In the genomic region with DNA sequence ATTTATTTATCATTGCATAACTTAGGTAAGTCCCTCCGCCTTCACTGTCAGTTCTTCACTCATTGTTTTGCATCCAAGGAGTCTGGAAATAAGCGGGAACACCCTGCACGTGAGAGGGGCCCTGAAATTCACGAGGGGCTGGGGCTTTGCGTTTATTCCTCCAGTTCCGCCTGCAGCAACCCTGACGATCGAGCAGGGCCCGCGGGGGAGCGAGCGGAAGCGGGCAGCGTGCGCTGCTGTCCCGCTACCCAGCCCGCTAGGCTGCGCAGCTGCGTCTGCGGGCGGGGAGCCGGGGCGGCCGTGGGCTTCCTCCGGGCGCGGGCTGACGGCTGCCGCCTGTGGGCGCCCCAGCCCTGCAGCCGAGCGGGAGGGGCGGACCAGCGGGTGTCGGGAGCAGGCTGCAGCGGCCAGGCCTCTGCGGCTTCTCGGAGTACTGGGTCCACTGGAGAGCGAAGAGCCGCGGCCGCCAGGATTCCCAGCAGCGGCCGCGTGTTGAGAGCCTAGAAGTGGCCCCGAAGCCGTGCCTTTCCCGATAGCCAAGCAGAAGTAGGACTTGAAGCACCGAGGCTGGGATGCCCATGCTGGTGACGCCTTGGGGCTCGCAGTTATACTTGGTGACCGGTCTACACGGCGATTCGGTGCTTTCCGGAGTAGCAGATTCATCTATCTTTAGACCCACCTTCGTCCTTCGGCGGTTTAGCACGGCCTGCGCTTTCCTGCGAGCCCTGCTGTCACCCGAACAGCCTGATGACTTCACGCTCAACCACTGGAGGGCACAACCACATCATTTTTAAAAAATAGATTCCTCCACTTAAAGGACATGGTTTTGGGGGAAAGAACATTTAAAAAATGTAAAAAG, we compare ENCODE assay signal across 8 cellular contexts. TPM values are rescaled to one million over a fixed set of nuclear protein-coding genes. Genes with fewer than 3 reads are reported as not detected.
DNase-seq lines count a peak whose midpoint lies in the region; ATAC-seq and TF ChIP-seq lines count a peak whose summit lies in the region.

No MANE protein-coding gene starts in this region.

- H3K36me3 ChIP-seq in kidney epithelial cell (ENCODE audit: control insufficient read depth, insufficient read depth, low read length) = no peaks in the 10 kb centered on the region

- peak overlapping the region; percentile 49 for H3K4me3 ChIP-seq in kidney epithelial cell (ENCODE audit: low read depth, low read length)

- ATAC-seq in HG02943 (IDR thresholded peaks at IDR 0.05; ENCODE audit: low read depth, unreplicated experiment) = peak; percentile 84
- ATAC-seq in activated CD4-positive, CD25-positive, alpha-beta regulatory T cell treated with anti-CD3 and anti-CD28 coated beads, Interleukin-2, amount 50 U/mL, for 24 hours = peak; percentile 85 to 88

- TF ChIP-seq CTCF in kidney epithelial cell (IDR thresholded peaks at IDR 0.05; ENCODE audit: insufficient read depth, low read length, poor library complexity, severe bottlenecking) = peak; percentile 51

- no peaks in the 10 kb centered on the region for H3K27me3 ChIP-seq in kidney epithelial cell (ENCODE audit: control insufficient read depth, insufficient read depth, low read length)

- peak; percentile 34 to 43 for DNase-seq in NCI-H187 (lab: John Stamatoyannopoulos, UW)
- no peak for DNase-seq in NCI-H187 treated with DMSO at 0.1 percent for 48 hours (lab: John Stamatoyannopoulos, UW)
- DNase-seq in NCI-H2171 (lab: John Stamatoyannopoulos, UW) = peak; percentile 44
- peak; percentile 42 for DNase-seq in cerebellar cortex (ENCODE audit: low spot score)
- DNase-seq in kidney epithelial cell (ENCODE audit: low read depth) = peak; percentile 18
- peak; percentile 38 to 40 for DNase-seq in stimulated activated CD4-positive, alpha-beta T cell treated with anti-CD3 and anti-CD28 coated beads, Interleukin-15, amount 100 ng/mL, for 48 hours (ENCODE audit: low read depth in 2 of 2)

RNA-seq across cellular contexts. Expression of gene SACS, which starts 32.9 kb away (rescaled TPM):
- 56.0 and 85.2 TPM in 2 replicates for total RNA-seq in kidney epithelial cell
